Comparison of ENCODE assay signal across 8 cellular contexts in the genomic region with DNA sequence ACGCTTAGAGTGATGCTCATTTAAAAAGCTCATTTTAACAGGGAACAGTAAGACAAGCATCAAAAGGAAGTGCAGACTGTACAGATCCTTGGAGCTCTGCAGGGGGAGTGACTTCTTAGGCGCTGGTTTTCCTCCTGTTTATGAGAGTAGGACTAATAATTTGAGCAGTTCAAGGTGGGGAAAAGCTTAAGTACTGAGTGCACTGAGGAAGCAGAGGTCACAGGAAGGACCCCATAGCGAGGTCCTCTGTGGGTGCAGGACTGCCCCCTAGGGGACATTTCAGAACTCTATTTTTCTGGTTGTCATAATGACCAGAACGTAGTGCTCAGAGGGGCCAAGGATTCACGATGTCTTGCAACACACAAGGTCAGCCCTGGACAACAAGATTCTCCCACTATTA.
DNase-seq lines count a peak whose midpoint lies in the region; ATAC-seq and TF ChIP-seq lines count a peak whose summit lies in the region.

No MANE protein-coding gene starts in this region.

- no peak overlapping the region for H3K4me3 ChIP-seq in HL-60 (replicated peaks; ENCODE audit: insufficient read depth, low read length)

- DNase-seq in NCI-H2081 (lab: John Stamatoyannopoulos, UW) (peak; percentile 3 to 17), NCI-H2081 treated with DMSO at 0.1 percent for 48 hours (lab: John Stamatoyannopoulos, UW) (no peak), HL-60 (ENCODE audit: low read depth in 1 of 2, low spot score in 1 of 2) (peak; percentile 3 to 14), foreskin melanocyte (peak; percentile 27), putamen (ENCODE audit: low spot score) (peak; percentile 79), NCI-H1048 (lab: John Stamatoyannopoulos, UW) (no peak)

- no peak overlapping the region for H3K27ac ChIP-seq in HL-60 (replicated peaks)

- TF ChIP-seq CTCF in HL-60 (IDR thresholded peaks at IDR 0.05; ENCODE audit: insufficient read depth, low read length) = peak; percentile 27

- ATAC-seq in SK-N-SH treated with all-trans-retinoic acid at 6 μM for 48 hours = peak; percentile 78
- no peak for ATAC-seq in GM19351 (IDR thresholded peaks at IDR 0.05; ENCODE audit: unreplicated experiment)

- no peaks in the 10 kb centered on the region for H3K27me3 ChIP-seq in HL-60 (ENCODE audit: insufficient read depth, poor library complexity, severe bottlenecking)

TF ChIP-seq in SK-N-SH treated with all-trans-retinoic acid at 6 μM for 48 hours, 23 proteins besides CTCF, POLR2A, EP300 and RAD21:
- TF ChIP-seq, protein P1, sequence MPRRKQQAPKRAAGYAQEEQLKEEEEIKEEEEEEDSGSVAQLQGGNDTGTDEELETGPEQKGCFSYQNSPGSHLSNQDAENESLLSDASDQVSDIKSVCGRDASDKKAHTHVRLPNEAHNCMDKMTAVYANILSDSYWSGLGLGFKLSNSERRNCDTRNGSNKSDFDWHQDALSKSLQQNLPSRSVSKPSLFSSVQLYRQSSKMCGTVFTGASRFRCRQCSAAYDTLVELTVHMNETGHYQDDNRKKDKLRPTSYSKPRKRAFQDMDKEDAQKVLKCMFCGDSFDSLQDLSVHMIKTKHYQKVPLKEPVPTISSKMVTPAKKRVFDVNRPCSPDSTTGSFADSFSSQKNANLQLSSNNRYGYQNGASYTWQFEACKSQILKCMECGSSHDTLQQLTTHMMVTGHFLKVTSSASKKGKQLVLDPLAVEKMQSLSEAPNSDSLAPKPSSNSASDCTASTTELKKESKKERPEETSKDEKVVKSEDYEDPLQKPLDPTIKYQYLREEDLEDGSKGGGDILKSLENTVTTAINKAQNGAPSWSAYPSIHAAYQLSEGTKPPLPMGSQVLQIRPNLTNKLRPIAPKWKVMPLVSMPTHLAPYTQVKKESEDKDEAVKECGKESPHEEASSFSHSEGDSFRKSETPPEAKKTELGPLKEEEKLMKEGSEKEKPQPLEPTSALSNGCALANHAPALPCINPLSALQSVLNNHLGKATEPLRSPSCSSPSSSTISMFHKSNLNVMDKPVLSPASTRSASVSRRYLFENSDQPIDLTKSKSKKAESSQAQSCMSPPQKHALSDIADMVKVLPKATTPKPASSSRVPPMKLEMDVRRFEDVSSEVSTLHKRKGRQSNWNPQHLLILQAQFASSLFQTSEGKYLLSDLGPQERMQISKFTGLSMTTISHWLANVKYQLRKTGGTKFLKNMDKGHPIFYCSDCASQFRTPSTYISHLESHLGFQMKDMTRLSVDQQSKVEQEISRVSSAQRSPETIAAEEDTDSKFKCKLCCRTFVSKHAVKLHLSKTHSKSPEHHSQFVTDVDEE (CRISPR knock-in tag; IDR thresholded peaks at IDR 0.05) = no peak
- no peak for TF ChIP-seq SNAI2 (CRISPR knock-in tag; IDR thresholded peaks at IDR 0.05)
- no peak for TF ChIP-seq RARB (CRISPR knock-in tag; IDR thresholded peaks at IDR 0.05)
- TF ChIP-seq OSR1 (CRISPR knock-in tag; IDR thresholded peaks at IDR 0.05) = no peak
- TF ChIP-seq ZFP30 (CRISPR knock-in tag; IDR thresholded peaks at IDR 0.05) = no peak
- TF ChIP-seq ZFP3 (CRISPR knock-in tag; IDR thresholded peaks at IDR 0.05) = no peak
- TF ChIP-seq ESRRG (CRISPR knock-in tag; IDR thresholded peaks at IDR 0.05) = no peak
- TF ChIP-seq, protein P2, sequence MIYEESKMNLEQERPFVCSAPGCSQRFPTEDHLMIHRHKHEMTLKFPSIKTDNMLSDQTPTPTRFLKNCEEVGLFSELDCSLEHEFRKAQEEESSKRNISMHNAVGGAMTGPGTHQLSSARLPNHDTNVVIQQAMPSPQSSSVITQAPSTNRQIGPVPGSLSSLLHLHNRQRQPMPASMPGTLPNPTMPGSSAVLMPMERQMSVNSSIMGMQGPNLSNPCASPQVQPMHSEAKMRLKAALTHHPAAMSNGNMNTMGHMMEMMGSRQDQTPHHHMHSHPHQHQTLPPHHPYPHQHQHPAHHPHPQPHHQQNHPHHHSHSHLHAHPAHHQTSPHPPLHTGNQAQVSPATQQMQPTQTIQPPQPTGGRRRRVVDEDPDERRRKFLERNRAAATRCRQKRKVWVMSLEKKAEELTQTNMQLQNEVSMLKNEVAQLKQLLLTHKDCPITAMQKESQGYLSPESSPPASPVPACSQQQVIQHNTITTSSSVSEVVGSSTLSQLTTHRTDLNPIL (CRISPR knock-in tag; IDR thresholded peaks at IDR 0.05; ENCODE audit: low read depth) = no peak
- TF ChIP-seq, protein P3, sequence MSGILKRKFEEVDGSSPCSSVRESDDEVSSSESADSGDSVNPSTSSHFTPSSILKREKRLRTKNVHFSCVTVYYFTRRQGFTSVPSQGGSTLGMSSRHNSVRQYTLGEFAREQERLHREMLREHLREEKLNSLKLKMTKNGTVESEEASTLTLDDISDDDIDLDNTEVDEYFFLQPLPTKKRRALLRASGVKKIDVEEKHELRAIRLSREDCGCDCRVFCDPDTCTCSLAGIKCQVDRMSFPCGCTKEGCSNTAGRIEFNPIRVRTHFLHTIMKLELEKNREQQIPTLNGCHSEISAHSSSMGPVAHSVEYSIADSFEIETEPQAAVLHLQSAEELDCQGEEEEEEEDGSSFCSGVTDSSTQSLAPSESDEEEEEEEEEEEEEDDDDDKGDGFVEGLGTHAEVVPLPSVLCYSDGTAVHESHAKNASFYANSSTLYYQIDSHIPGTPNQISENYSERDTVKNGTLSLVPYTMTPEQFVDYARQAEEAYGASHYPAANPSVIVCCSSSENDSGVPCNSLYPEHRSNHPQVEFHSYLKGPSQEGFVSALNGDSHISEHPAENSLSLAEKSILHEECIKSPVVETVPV (CRISPR knock-in tag; IDR thresholded peaks at IDR 0.05) = no peak
- no peak for TF ChIP-seq ZNF8 (CRISPR knock-in tag; IDR thresholded peaks at IDR 0.05)
- no peak for TF ChIP-seq BACH2 (CRISPR knock-in tag; IDR thresholded peaks at IDR 0.05; ENCODE audit: borderline replicate concordance)
- TF ChIP-seq CSDC2 (CRISPR knock-in tag; IDR thresholded peaks at IDR 0.05) = no peak
- TF ChIP-seq ZNF70 (CRISPR knock-in tag; IDR thresholded peaks at IDR 0.05) = no peak
- no peak for TF ChIP-seq ISL1 (CRISPR knock-in tag; IDR thresholded peaks at IDR 0.05)
- TF ChIP-seq ZC3H10 (CRISPR knock-in tag; IDR thresholded peaks at IDR 0.05) = no peak
- TF ChIP-seq TOX (CRISPR knock-in tag; IDR thresholded peaks at IDR 0.05; ENCODE audit: borderline replicate concordance) = no peak

Comparison
In these comparisons a context has a peak if more than half of its experiments do, and no peak if none do; other contexts are left out.
1. DNase-seq: peak in NCI-H2081 (2 of 2), HL-60 (2 of 2), foreskin melanocyte (single experiment) and putamen (single experiment); none in NCI-H2081 treated with DMSO at 0.1 percent for 48 hours (single experiment) and NCI-H1048 (single experiment).